In the genomic region with DNA sequence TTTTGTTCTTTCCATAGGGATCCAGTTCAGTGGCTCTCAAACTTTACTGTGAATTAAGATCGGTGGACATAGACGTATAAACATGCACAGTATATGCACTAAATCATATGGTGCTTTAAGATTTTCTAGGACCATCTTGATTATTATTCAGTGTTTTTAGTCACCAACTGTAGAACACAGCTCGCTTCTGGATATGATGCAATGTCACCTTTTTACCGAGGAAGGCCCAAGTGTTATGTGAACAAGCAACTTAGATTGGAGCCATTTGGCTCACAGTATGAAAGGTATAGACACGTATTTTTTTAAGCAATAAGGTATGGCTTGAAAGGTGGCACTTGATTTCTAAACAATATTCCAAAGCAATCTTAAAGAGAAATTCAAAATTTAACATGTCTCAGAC, we compare ENCODE assay signal across 39 cellular contexts.
"Had no signal": no experiment of that assay in that cellular context is flagged by ENCODE, and none has a peak within 500 bp of the region (broad histone marks: within the 10 kb centered on the region; RNA-seq: fewer than 3 reads in every experiment).

No MANE protein-coding gene starts in this region.

- H3K36me3 ChIP-seq: adrenal gland, ascending aorta, cardiac muscle cell had no signal

- H3K9me3 ChIP-seq: adrenal gland, ascending aorta had no signal

- H3K27ac ChIP-seq: adrenal gland, ascending aorta, cardiac muscle cell, VCaP had no signal

- FAIRE-seq: bronchial epithelial cell, TTC549 had no signal

- H3K4me1 Mint-ChIP-seq: activated naive CD8-positive, alpha-beta T cell treated with anti-CD3 and anti-CD28 coated beads for 36 hours; activated T-helper 17 cell treated with anti-CD3 and anti-CD28 coated beads, Interleukin-2, amount 50 U/mL, for 72 hours had no signal

- H3K36me3 Mint-ChIP-seq: activated CD4-positive, alpha-beta memory T cell treated with anti-CD3 and anti-CD28 coated beads for 36 hours; activated naive CD4-positive, alpha-beta T cell treated with anti-CD3 and anti-CD28 coated beads, Interleukin-2, amount 50 U/mL, for 72 hours; activated naive CD8-positive, alpha-beta T cell treated with anti-CD3 and anti-CD28 coated beads for 36 hours; brain had no signal

- H3K9me3 Mint-ChIP-seq: activated B cell treated with CpG ODN at 0.5 μM for 24 hours; activated CD4-positive, alpha-beta memory T cell treated with anti-CD3 and anti-CD28 coated beads for 36 hours; activated CD4-positive, alpha-beta T cell treated with anti-CD3 and anti-CD28 coated beads, Interleukin-2, amount 10 ng/mL, durations not matched to agents 24 days and 14 days; activated CD8-positive, alpha-beta T cell treated with anti-CD3 and anti-CD28 coated beads for 36 hours; activated naive CD4-positive, alpha-beta T cell treated with anti-CD3 and anti-CD28 coated beads for 36 hours; activated naive CD4-positive, alpha-beta T cell treated with anti-CD3 and anti-CD28 coated beads, Interleukin-2, amount 50 U/mL, for 72 hours; activated naive CD8-positive, alpha-beta T cell treated with anti-CD3 and anti-CD28 coated beads for 36 hours; activated T-cell treated with anti-CD3 and anti-CD28 coated beads, Interleukin-2, amount 50 U/mL, for 4 hours; activated T-cell treated with anti-CD3 and anti-CD28 coated beads, Interleukin-2, amount 50 U/mL, for 72 hours; activated T-helper 1 cell treated with anti-CD3 and anti-CD28 coated beads, Interleukin-12 subunit alpha, Interleukin-12 subunit beta, Interleukin-2, Interleukin-4 antibody, amounts not matched to agents 30 ng/mL and 10 ng/mL and 1 ng/mL, durations not matched to agents 14 hours and 24 hours and 36 hours; activated T-helper 17 cell treated with anti-CD3 and anti-CD28 coated beads, Interleukin-2, amount 50 U/mL, for 72 hours; brain; central memory CD8-positive, alpha-beta T cell; T-helper 1 cell treated with Interleukin-12 subunit alpha and Interleukin-12 subunit beta and Interleukin-4 antibody, amounts not matched to agents 30 μg/mL and 1 μg/mL, for 36 hours; T-helper 2 cell treated with Interferon-gamma antibody and Interleukin-4, amounts not matched to agents 5 μg/mL and 100 μg/mL, for 36 hours had no signal

- H3K4me3 Mint-ChIP-seq: activated B cell treated with CpG ODN at 0.5 μM for 24 hours; activated CD4-positive, alpha-beta memory T cell treated with anti-CD3 and anti-CD28 coated beads for 36 hours; activated CD4-positive, alpha-beta T cell treated with anti-CD3 and anti-CD28 coated beads, Interleukin-2, amount 10 ng/mL, durations not matched to agents 24 days and 14 days; activated CD8-positive, alpha-beta T cell treated with anti-CD3 and anti-CD28 coated beads for 36 hours; activated naive CD4-positive, alpha-beta T cell treated with anti-CD3 and anti-CD28 coated beads for 36 hours; activated naive CD8-positive, alpha-beta T cell treated with anti-CD3 and anti-CD28 coated beads for 36 hours; activated T-cell treated with anti-CD3 and anti-CD28 coated beads, Interleukin-2, amount 50 U/mL, for 4 hours; activated T-cell treated with anti-CD3 and anti-CD28 coated beads, Interleukin-2, amount 50 U/mL, for 72 hours; activated T-helper 1 cell treated with anti-CD3 and anti-CD28 coated beads, Interleukin-12 subunit alpha, Interleukin-12 subunit beta, Interleukin-2, Interleukin-4 antibody, amounts not matched to agents 30 ng/mL and 10 ng/mL and 1 ng/mL, durations not matched to agents 14 hours and 24 hours and 36 hours; activated T-helper 17 cell treated with anti-CD3 and anti-CD28 coated beads, Interleukin-2, amount 50 U/mL, for 72 hours; brain; central memory CD8-positive, alpha-beta T cell; T-helper 1 cell treated with Interleukin-12 subunit alpha and Interleukin-12 subunit beta and Interleukin-4 antibody, amounts not matched to agents 30 μg/mL and 1 μg/mL, for 36 hours; T-helper 2 cell treated with Interferon-gamma antibody and Interleukin-4, amounts not matched to agents 5 μg/mL and 100 μg/mL, for 36 hours had no signal

- H3K27ac Mint-ChIP-seq: activated B cell treated with CpG ODN at 0.5 μM for 24 hours; activated CD4-positive, alpha-beta memory T cell treated with anti-CD3 and anti-CD28 coated beads for 36 hours; activated CD4-positive, alpha-beta T cell treated with anti-CD3 and anti-CD28 coated beads, Interleukin-2, amount 10 ng/mL, durations not matched to agents 24 days and 14 days; activated CD8-positive, alpha-beta T cell treated with anti-CD3 and anti-CD28 coated beads for 36 hours; activated naive CD4-positive, alpha-beta T cell treated with anti-CD3 and anti-CD28 coated beads for 36 hours; activated naive CD4-positive, alpha-beta T cell treated with anti-CD3 and anti-CD28 coated beads, Interleukin-2, amount 50 U/mL, for 72 hours; activated naive CD8-positive, alpha-beta T cell treated with anti-CD3 and anti-CD28 coated beads for 36 hours; activated T-cell treated with anti-CD3 and anti-CD28 coated beads, Interleukin-2, amount 50 U/mL, for 72 hours; activated T-helper 1 cell treated with anti-CD3 and anti-CD28 coated beads, Interleukin-12 subunit alpha, Interleukin-12 subunit beta, Interleukin-2, Interleukin-4 antibody, amounts not matched to agents 30 ng/mL and 10 ng/mL and 1 ng/mL, durations not matched to agents 14 hours and 24 hours and 36 hours; activated T-helper 17 cell treated with anti-CD3 and anti-CD28 coated beads, Interleukin-2, amount 50 U/mL, for 72 hours; brain; T-helper 1 cell treated with Interleukin-12 subunit alpha and Interleukin-12 subunit beta and Interleukin-4 antibody, amounts not matched to agents 30 μg/mL and 1 μg/mL, for 36 hours; T-helper 2 cell treated with Interferon-gamma antibody and Interleukin-4, amounts not matched to agents 5 μg/mL and 100 μg/mL, for 36 hours had no signal

- H3K4me1 ChIP-seq: adrenal gland, ascending aorta had no signal

- H3K27me3 Mint-ChIP-seq: activated B cell treated with CpG ODN at 0.5 μM for 24 hours; activated CD4-positive, alpha-beta memory T cell treated with anti-CD3 and anti-CD28 coated beads for 36 hours; activated CD4-positive, alpha-beta T cell treated with anti-CD3 and anti-CD28 coated beads, Interleukin-2, amount 10 ng/mL, durations not matched to agents 24 days and 14 days; activated CD8-positive, alpha-beta T cell treated with anti-CD3 and anti-CD28 coated beads for 36 hours; activated naive CD8-positive, alpha-beta T cell treated with anti-CD3 and anti-CD28 coated beads for 36 hours; activated T-helper 17 cell treated with anti-CD3 and anti-CD28 coated beads, Interleukin-2, amount 50 U/mL, for 72 hours; brain; central memory CD8-positive, alpha-beta T cell had no signal

- H3K27me3 ChIP-seq: adrenal gland, ascending aorta, cardiac muscle cell had no signal

- ATAC-seq: activated CD8-positive, alpha-beta T cell treated with anti-CD3 and anti-CD28 coated beads for 36 hours; activated naive CD4-positive, alpha-beta T cell treated with anti-CD3 and anti-CD28 coated beads, Interleukin-2, amount 50 U/mL, for 72 hours; activated T-cell treated with anti-CD3 and anti-CD28 coated beads, Interleukin-2, amount 50 U/mL, for 4 hours; activated T-cell treated with anti-CD3 and anti-CD28 coated beads, Interleukin-2, amount 50 U/mL, for 72 hours; activated T-helper 17 cell treated with anti-CD3 and anti-CD28 coated beads, Interleukin-2, amount 50 U/mL, for 72 hours had no signal

- H3K4me3 ChIP-seq: adrenal gland, ascending aorta, cardiac muscle cell had no signal

- DNase-seq: activated B cell treated with CpG ODN at 0.5 μM for 24 hours; activated CD4-positive, alpha-beta memory T cell treated with anti-CD3 and anti-CD28 coated beads for 36 hours; activated CD4-positive, alpha-beta T cell treated with anti-CD3 and anti-CD28 coated beads for 4 hours; activated CD4-positive, alpha-beta T cell treated with anti-CD3 and anti-CD28 coated beads, Interleukin-2, amount 10 ng/mL, durations not matched to agents 24 days and 14 days; activated CD4-positive, alpha-beta T cell treated with anti-CD3 and anti-CD28 coated beads, Interleukin-2, amount 50 U/mL, for 1 hour; activated CD4-positive, alpha-beta T cell treated with anti-CD3 and anti-CD28 coated beads, Interleukin-2, amount 50 U/mL, for 4 hours; activated CD4-positive, CD25-positive, alpha-beta regulatory T cell treated with anti-CD3 and anti-CD28 coated beads, Interleukin-2, amount 50 U/mL, for 72 hours; activated CD8-positive, alpha-beta memory T cell treated with anti-CD3 and anti-CD28 coated beads, Interleukin-2, amount 50 U/mL, for 4 hours; activated CD8-positive, alpha-beta T cell treated with anti-CD3 and anti-CD28 coated beads for 36 hours; activated effector memory CD4-positive, alpha-beta T cell treated with anti-CD3 and anti-CD28 coated beads, Interleukin-2, amount 50 U/mL, for 16 hours; activated gamma-delta T cell treated with Interleukin-2 at 50 U/mL for 16 hours; activated naive CD4-positive, alpha-beta T cell; activated naive CD4-positive, alpha-beta T cell treated with anti-CD3 and anti-CD28 coated beads for 36 hours; activated naive CD4-positive, alpha-beta T cell treated with anti-CD3 and anti-CD28 coated beads, Interleukin-2, amount 50 U/mL, for 16 hours; activated naive CD8-positive, alpha-beta T cell treated with anti-CD3 and anti-CD28 coated beads for 36 hours; activated T-cell treated with anti-CD3 and anti-CD28 coated beads for 4 hours; activated T-cell treated with anti-CD3 and anti-CD28 coated beads, Interleukin-2, amount 50 U/mL, for 1 hour; activated T-cell treated with anti-CD3 and anti-CD28 coated beads, Interleukin-2, amount 50 U/mL, for 4 hours; activated T-cell treated with anti-CD3 and anti-CD28 coated beads, Interleukin-2, amount 50 U/mL, for 72 hours; adrenal gland; amygdala; anterior cingulate cortex; caudate nucleus; cerebellar nuclear complex; T-helper 1 cell; T-helper 2 cell; T-helper 9 cell had no signal
